Comparison of ENCODE assay signal across 8 cellular contexts in the genomic region with DNA sequence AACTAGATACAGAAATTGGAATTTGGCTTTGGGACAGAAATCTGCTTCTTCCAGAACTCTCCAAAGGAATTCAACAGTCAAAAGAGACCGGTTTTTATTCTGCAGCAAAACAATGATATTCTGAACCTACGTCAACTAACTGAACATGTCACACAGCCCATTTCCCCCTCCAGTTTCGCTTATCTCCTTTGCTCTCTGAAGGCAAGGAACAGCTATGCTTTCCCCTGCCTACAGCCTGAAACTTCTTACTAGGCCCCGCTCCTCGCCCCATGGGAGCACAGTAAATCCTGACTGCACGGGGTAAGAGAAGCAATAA. TPM values are rescaled to one million over a fixed set of nuclear protein-coding genes. Genes with fewer than 3 reads are reported as not detected.
DNase-seq lines count a peak whose midpoint lies in the region; ATAC-seq and TF ChIP-seq lines count a peak whose summit lies in the region.

No MANE protein-coding gene starts in this region.

- peak overlapping the region; percentile 90 for H3K27ac Mint-ChIP-seq in activated CD4-positive, alpha-beta T cell treated with anti-CD3 and anti-CD28 coated beads for 36 hours

- H3K4me3 Mint-ChIP-seq in activated CD4-positive, alpha-beta T cell treated with anti-CD3 and anti-CD28 coated beads for 36 hours = peak overlapping the region; percentile 88

- TF ChIP-seq CTCF in fibroblast of the aortic adventitia (IDR thresholded peaks at IDR 0.05; ENCODE audit: insufficient read depth, low read length) = no peak
- TF ChIP-seq CTCF in GM13977 (IDR thresholded peaks at IDR 0.05; ENCODE audit: extremely low read depth, insufficient read depth, missing control alignments) = no peak

- DNase-seq in activated CD4-positive, alpha-beta T cell treated with anti-CD3 and anti-CD28 coated beads for 36 hours = no peak
- no peak for DNase-seq in activated CD4-positive, alpha-beta T cell treated with anti-CD3 and anti-CD28 coated beads, Interleukin-2, amount 50 U/mL, for 48 hours
- DNase-seq in fibroblast of the aortic adventitia (ENCODE audit: low read depth) (no peak), GM13977 (ENCODE audit: low spot score) (no peak), NAMALWA (ENCODE audit: low spot score) (no peak)

- in situ Hi-C loops in GM13977 (cut with MboI; ENCODE audit: low pct_unique_long_range_greater_than_20kb, low sequenced_read_pairs, unreplicated experiment) = no loop called here

- CTCF ChIA-PET in activated CD4-positive, alpha-beta T cell treated with anti-CD3 and anti-CD28 coated beads for 36 hours (lab: Charles Lee) = interaction anchor here (0.7 kb wide), 1 partner anchor 22 kb away, joined by 3 read pairs; no protein-coding TSS in a partner anchor

- intact Hi-C loops in activated CD4-positive, alpha-beta T cell treated with anti-CD3 and anti-CD28 coated beads for 36 hours (cut with DNase I, micrococcal nuclease) = loop anchor here in 1 of 2 experiments (1.0 to 10.0 kb wide), 8 partner anchors 66 to 1631 kb away; a partner anchor contains a TSS

- peaks cover 37% of the 10 kb centered on the region for H3K4me1 Mint-ChIP-seq in activated CD4-positive, alpha-beta T cell treated with anti-CD3 and anti-CD28 coated beads for 36 hours

- ATAC-seq in activated CD4-positive, alpha-beta T cell treated with anti-CD3 and anti-CD28 coated beads for 36 hours = peak; percentile 38
- peak; percentile 32 for ATAC-seq in HG02973 (IDR thresholded peaks at IDR 0.05; ENCODE audit: unreplicated experiment)
- peak; percentile 51; the same call in 2 of the 3 replicates for ATAC-seq in SK-N-SH treated with all-trans-retinoic acid at 6 μM for 48 hours

- peak overlapping the region in 20 of 21 experiments; percentile 63 to 93 (median 84) for H3K27ac ChIP-seq in skin epidermis

- no peaks in the 10 kb centered on the region for H3K9me3 Mint-ChIP-seq in activated CD4-positive, alpha-beta T cell treated with anti-CD3 and anti-CD28 coated beads for 36 hours (ENCODE audit: low read depth)

- H3K4me3 ChIP-seq in fibroblast of the aortic adventitia (ENCODE audit: low read depth, low read length) = peak overlapping the region; percentile 86
- peak overlapping the region; percentile 52 to 93 (median 70) for H3K4me3 ChIP-seq in skin epidermis

- no peaks in the 10 kb centered on the region for H3K27me3 Mint-ChIP-seq in activated CD4-positive, alpha-beta T cell treated with anti-CD3 and anti-CD28 coated beads for 36 hours

- POLR2A ChIA-PET in activated CD4-positive, alpha-beta T cell treated with anti-CD3 and anti-CD28 coated beads for 36 hours (lab: Charles Lee) = interaction anchor here (0.6 to 1.6 kb wide), 3 partner anchors 57 to 93 kb away, joined by 3 to 10 read pairs (median 4); a partner anchor contains a TSS

- peaks cover 16% of the 10 kb centered on the region for H3K36me3 Mint-ChIP-seq in activated CD4-positive, alpha-beta T cell treated with anti-CD3 and anti-CD28 coated beads for 36 hours (ENCODE audit: low read depth)

TF ChIP-seq in SK-N-SH treated with all-trans-retinoic acid at 6 μM for 48 hours, 23 proteins besides CTCF, POLR2A, EP300 and RAD21:
- TF ChIP-seq TCF4 (CRISPR knock-in tag; IDR thresholded peaks at IDR 0.05; ENCODE audit: borderline replicate concordance) = no peak
- TF ChIP-seq SNAI2 (CRISPR knock-in tag; IDR thresholded peaks at IDR 0.05) = no peak
- no peak for TF ChIP-seq BACH2 (CRISPR knock-in tag; IDR thresholded peaks at IDR 0.05; ENCODE audit: borderline replicate concordance)
- TF ChIP-seq ZFP3 (CRISPR knock-in tag; IDR thresholded peaks at IDR 0.05) = no peak
- TF ChIP-seq, protein P1, sequence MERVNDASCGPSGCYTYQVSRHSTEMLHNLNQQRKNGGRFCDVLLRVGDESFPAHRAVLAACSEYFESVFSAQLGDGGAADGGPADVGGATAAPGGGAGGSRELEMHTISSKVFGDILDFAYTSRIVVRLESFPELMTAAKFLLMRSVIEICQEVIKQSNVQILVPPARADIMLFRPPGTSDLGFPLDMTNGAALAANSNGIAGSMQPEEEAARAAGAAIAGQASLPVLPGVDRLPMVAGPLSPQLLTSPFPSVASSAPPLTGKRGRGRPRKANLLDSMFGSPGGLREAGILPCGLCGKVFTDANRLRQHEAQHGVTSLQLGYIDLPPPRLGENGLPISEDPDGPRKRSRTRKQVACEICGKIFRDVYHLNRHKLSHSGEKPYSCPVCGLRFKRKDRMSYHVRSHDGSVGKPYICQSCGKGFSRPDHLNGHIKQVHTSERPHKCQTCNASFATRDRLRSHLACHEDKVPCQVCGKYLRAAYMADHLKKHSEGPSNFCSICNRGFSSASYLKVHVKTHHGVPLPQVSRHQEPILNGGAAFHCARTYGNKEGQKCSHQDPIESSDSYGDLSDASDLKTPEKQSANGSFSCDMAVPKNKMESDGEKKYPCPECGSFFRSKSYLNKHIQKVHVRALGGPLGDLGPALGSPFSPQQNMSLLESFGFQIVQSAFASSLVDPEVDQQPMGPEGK (CRISPR knock-in tag; IDR thresholded peaks at IDR 0.05; ENCODE audit: borderline replicate concordance) = no peak
- TF ChIP-seq OSR1 (CRISPR knock-in tag; IDR thresholded peaks at IDR 0.05) = no peak
- TF ChIP-seq, protein P2, sequence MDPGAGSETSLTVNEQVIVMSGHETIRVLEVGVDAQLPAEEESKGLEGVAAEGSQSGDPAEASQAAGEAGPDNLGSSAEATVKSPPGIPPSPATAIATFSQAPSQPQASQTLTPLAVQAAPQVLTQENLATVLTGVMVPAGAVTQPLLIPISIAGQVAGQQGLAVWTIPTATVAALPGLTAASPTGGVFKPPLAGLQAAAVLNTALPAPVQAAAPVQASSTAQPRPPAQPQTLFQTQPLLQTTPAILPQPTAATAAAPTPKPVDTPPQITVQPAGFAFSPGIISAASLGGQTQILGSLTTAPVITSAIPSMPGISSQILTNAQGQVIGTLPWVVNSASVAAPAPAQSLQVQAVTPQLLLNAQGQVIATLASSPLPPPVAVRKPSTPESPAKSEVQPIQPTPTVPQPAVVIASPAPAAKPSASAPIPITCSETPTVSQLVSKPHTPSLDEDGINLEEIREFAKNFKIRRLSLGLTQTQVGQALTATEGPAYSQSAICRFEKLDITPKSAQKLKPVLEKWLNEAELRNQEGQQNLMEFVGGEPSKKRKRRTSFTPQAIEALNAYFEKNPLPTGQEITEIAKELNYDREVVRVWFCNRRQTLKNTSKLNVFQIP (CRISPR knock-in tag; IDR thresholded peaks at IDR 0.05; ENCODE audit: borderline replicate concordance, low read depth) = no peak
- TF ChIP-seq CSDC2 (CRISPR knock-in tag; IDR thresholded peaks at IDR 0.05) = no peak
- no peak for TF ChIP-seq ZNF565 (CRISPR knock-in tag; conservative IDR thresholded peaks at IDR 0.05; ENCODE audit: low read depth)
- TF ChIP-seq, protein P3, sequence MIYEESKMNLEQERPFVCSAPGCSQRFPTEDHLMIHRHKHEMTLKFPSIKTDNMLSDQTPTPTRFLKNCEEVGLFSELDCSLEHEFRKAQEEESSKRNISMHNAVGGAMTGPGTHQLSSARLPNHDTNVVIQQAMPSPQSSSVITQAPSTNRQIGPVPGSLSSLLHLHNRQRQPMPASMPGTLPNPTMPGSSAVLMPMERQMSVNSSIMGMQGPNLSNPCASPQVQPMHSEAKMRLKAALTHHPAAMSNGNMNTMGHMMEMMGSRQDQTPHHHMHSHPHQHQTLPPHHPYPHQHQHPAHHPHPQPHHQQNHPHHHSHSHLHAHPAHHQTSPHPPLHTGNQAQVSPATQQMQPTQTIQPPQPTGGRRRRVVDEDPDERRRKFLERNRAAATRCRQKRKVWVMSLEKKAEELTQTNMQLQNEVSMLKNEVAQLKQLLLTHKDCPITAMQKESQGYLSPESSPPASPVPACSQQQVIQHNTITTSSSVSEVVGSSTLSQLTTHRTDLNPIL (CRISPR knock-in tag; IDR thresholded peaks at IDR 0.05; ENCODE audit: low read depth) = no peak
- no peak for TF ChIP-seq TOX (CRISPR knock-in tag; IDR thresholded peaks at IDR 0.05; ENCODE audit: borderline replicate concordance)
- TF ChIP-seq PPARA (CRISPR knock-in tag; IDR thresholded peaks at IDR 0.05; ENCODE audit: borderline replicate concordance) = no peak

RNA-seq across cellular contexts. Expression of a gene that starts 0.5 kb away (rescaled TPM):
- total RNA-seq in activated CD4-positive, alpha-beta T cell treated with anti-CD3 and anti-CD28 coated beads for 36 hours = 10 to 100 TPM; 74.6 to 75.8 TPM
- 146 and 163 TPM in 2 replicates for total RNA-seq in fibroblast of the aortic adventitia (ENCODE audit: low replicate concordance)

RNA-seq across cellular contexts. Expression of a gene that starts 0.6 kb away (rescaled TPM):
- total RNA-seq in activated CD4-positive, alpha-beta T cell treated with anti-CD3 and anti-CD28 coated beads for 36 hours = 1 to 10 TPM; 4.6 to 5.3 TPM
- total RNA-seq in fibroblast of the aortic adventitia (ENCODE audit: low replicate concordance) = 8.6 and 19.0 TPM in 2 replicates
